ENCODE assay signal across 26 cellular contexts in the genomic region with DNA sequence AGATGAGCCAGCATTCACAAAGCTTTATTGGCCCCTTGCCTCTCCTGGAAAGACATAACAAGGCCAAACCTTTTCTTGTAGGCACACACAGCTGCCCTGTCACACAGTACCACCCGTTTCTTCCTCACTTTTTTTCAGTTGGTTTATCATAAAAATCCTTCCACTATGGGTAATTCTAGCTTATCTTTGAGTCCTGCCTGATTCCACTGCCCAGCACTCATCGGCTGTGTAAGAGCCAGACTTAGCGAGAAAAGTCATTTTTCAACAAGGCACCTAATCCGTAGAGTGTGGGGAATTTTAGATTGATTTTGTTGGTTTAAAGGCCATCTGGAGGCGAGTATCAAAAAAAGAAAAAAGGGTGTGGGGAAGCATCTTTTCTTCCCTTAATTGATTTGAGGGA.
A peak's percentile ranks its signal among the peaks of the same experiment; 100 is the strongest.
DNase-seq lines count a peak whose midpoint lies in the region.
"Had no signal": no experiment of that assay in that cellular context is flagged by ENCODE, and none has a peak within 500 bp of the region (broad histone marks: within the 10 kb centered on the region; RNA-seq: fewer than 3 reads in every experiment).

No MANE protein-coding gene starts in this region.

- no peaks in the 10 kb centered on the region for H3K9me3 Mint-ChIP-seq in immature natural killer cell
- H3K9me3 Mint-ChIP-seq: activated CD4-positive, alpha-beta memory T cell treated with anti-CD3 and anti-CD28 coated beads for 36 hours; activated naive CD4-positive, alpha-beta T cell treated with anti-CD3 and anti-CD28 coated beads, Interleukin-2, amount 10 ng/mL, durations not matched to agents 7 days and 5 days; CD4-positive, alpha-beta T cell; type B pancreatic cell had no signal

- H3K4me1 Mint-ChIP-seq in immature natural killer cell, result peaks cover 28 to 49% of the 10 kb centered on the region in 2 donors
- H3K4me1 Mint-ChIP-seq: activated naive CD4-positive, alpha-beta T cell treated with anti-CD3 and anti-CD28 coated beads, Interleukin-2, amount 10 ng/mL, durations not matched to agents 7 days and 5 days had no signal

- peak; percentile 37 for DNase-seq in NCI-H2171 treated with DMSO at 0.1 percent for 48 hours (lab: John Stamatoyannopoulos, UW)
- DNase-seq in NCI-H2171 (lab: John Stamatoyannopoulos, UW), result no peak
- peak; percentile 49 to 76 for DNase-seq in NCI-H524 (lab: John Stamatoyannopoulos, UW)
- DNase-seq in immature natural killer cell, result no peak
- DNase-seq in skeletal muscle cell (ENCODE audit: low read depth), result peak; percentile 22
- DNase-seq in ACHN, result no peak
- DNase-seq in amygdala (lab: John Stamatoyannopoulos, UW), result no peak
- DNase-seq in DMS114 treated with DMSO at 0.1 percent for 48 hours (lab: John Stamatoyannopoulos, UW; ENCODE audit: unreplicated experiment), result no peak
- DNase-seq: 8988T; activated CD4-positive, alpha-beta memory T cell treated with anti-CD3 and anti-CD28 coated beads for 36 hours; activated CD4-positive, alpha-beta T cell treated with anti-CD3 and anti-CD28 coated beads for 1 hour; activated CD8-positive, alpha-beta memory T cell treated with anti-CD3 and anti-CD28 coated beads, Interleukin-2, amount 50 U/mL, for 4 hours; activated naive CD4-positive, alpha-beta T cell treated with anti-CD3 and anti-CD28 coated beads, Interleukin-2, amount 10 ng/mL, durations not matched to agents 7 days and 5 days; AML-193; anterior cingulate cortex; CD4-positive, alpha-beta T cell; effector CD4-positive, alpha-beta T cell; KBM-7; NCI-H1105; NCI-H187; right lobe of liver; Right ventricle myocardium superior; stimulated activated CD4-positive, alpha-beta T cell treated with anti-CD3 and anti-CD28 coated beads, Interleukin-4, amount 100 ng/mL, for 24 hours; T-helper 2 cell had no signal

- no peak overlapping the region for H3K4me3 Mint-ChIP-seq in immature natural killer cell
- H3K4me3 Mint-ChIP-seq: activated CD4-positive, alpha-beta memory T cell treated with anti-CD3 and anti-CD28 coated beads for 36 hours; activated naive CD4-positive, alpha-beta T cell treated with anti-CD3 and anti-CD28 coated beads, Interleukin-2, amount 10 ng/mL, durations not matched to agents 7 days and 5 days; CD4-positive, alpha-beta T cell; type B pancreatic cell had no signal

- H3K27ac Mint-ChIP-seq in immature natural killer cell, result peak overlapping the region in 5 of 6 donors; percentile 42 to 82 (median 54)
- H3K27ac Mint-ChIP-seq: activated naive CD4-positive, alpha-beta T cell treated with anti-CD3 and anti-CD28 coated beads, Interleukin-2, amount 10 ng/mL, durations not matched to agents 7 days and 5 days; type B pancreatic cell had no signal

- H3K36me3 Mint-ChIP-seq in immature natural killer cell, result peaks cover 9 to 10% (median 9%) of the 10 kb centered on the region in 3 donors

- no peak overlapping the region for H3K4me3 ChIP-seq in skeletal muscle cell (ENCODE audit: low read depth, low read length)
- H3K4me3 ChIP-seq: prostate gland, right lobe of liver had no signal

- no peaks in the 10 kb centered on the region for H3K27me3 Mint-ChIP-seq in immature natural killer cell (ENCODE audit: low read depth in 3 of 3)
- H3K27me3 Mint-ChIP-seq: activated CD4-positive, alpha-beta memory T cell treated with anti-CD3 and anti-CD28 coated beads for 36 hours; activated naive CD4-positive, alpha-beta T cell treated with anti-CD3 and anti-CD28 coated beads, Interleukin-2, amount 10 ng/mL, durations not matched to agents 7 days and 5 days; CD4-positive, alpha-beta T cell; type B pancreatic cell had no signal

- in situ Hi-C loops in ACHN (cut with HindIII; ENCODE audit: low pct_ligation_motif_present, low pct_unique_long_range_greater_than_20kb, low sequenced_read_pairs), result no loop called here

Comparison
In these comparisons a context has a peak if more than half of its experiments do, and no peak if none do; other contexts are left out.
1. DNase-seq: peak in NCI-H2171 treated with DMSO at 0.1 percent for 48 hours (single experiment), NCI-H524 (2 of 2) and skeletal muscle cell (single experiment); none in NCI-H2171 (single experiment), immature natural killer cell (0 of 3), ACHN (single experiment), amygdala (0 of 56) and DMS114 treated with DMSO at 0.1 percent for 48 hours (single experiment).